ENCODE assay signal across 8 cellular contexts in genomic region chr15:82647835-82648256, GRCh38. TPM values are rescaled to one million over a fixed set of nuclear protein-coding genes. Genes with fewer than 3 reads are reported as not detected.
DNase-seq lines count a peak whose midpoint lies in the region; ATAC-seq and TF ChIP-seq lines count a peak whose summit lies in the region.

No MANE protein-coding gene starts in this region.

- H3K4me1 ChIP-seq in vagina = peaks cover 32% of the 10 kb centered on the region

- peaks cover 4% of the 10 kb centered on the region for H3K4me1 Mint-ChIP-seq in progenitor cell of endocrine pancreas (ENCODE audit: low read depth)

- TF ChIP-seq POLR2A in vagina (IDR thresholded peaks at IDR 0.05) = no peak

- DNase-seq in NCI-H2196 (lab: John Stamatoyannopoulos, UW; ENCODE audit: unreplicated experiment) (peak; percentile 33), NCI-H2196 treated with DMSO at 0.1 percent for 48 hours (lab: John Stamatoyannopoulos, UW; ENCODE audit: unreplicated experiment) (no peak), fibroblast of the aortic adventitia (ENCODE audit: low read depth) (no peak), progenitor cell of endocrine pancreas (ENCODE audit: low spot score, unreplicated experiment) (no peak), vagina (ENCODE audit: extremely low spot score in 2 of 2) (no peak)
- DNase-seq in activated CD8-positive, alpha-beta memory T cell treated with anti-CD3 and anti-CD28 coated beads for 48 hours (ENCODE audit: low read depth in 2 of 3, low spot score in 2 of 3) = peak in 2 of 3 experiments; percentile 22 to 27

- H3K27me3 Mint-ChIP-seq in progenitor cell of endocrine pancreas = peaks cover 77% of the 10 kb centered on the region

- peak overlapping the region; percentile 79 for H3K27ac ChIP-seq in vagina

- ATAC-seq in GM19397 (IDR thresholded peaks at IDR 0.05; ENCODE audit: unreplicated experiment) (no peak), GM21423 (IDR thresholded peaks at IDR 0.05; ENCODE audit: unreplicated experiment) (no peak)

- no peak overlapping the region for H3K27ac Mint-ChIP-seq in progenitor cell of endocrine pancreas

- H3K4me3 ChIP-seq in fibroblast of the aortic adventitia (ENCODE audit: low read depth, low read length) = peak overlapping the region; percentile 58
- peak overlapping the region; percentile 54 to 70 for H3K4me3 ChIP-seq in vagina

- TF ChIP-seq CTCF in fibroblast of the aortic adventitia (IDR thresholded peaks at IDR 0.05; ENCODE audit: insufficient read depth, low read length) (no peak), progenitor cell of endocrine pancreas (IDR thresholded peaks at IDR 0.05; ENCODE audit: unreplicated experiment) (no peak), vagina (IDR thresholded peaks at IDR 0.05) (no peak)

- intact Hi-C loops in vagina (cut with DNase I) = no loop called here

- H3K27me3 ChIP-seq in vagina = no peaks in the 10 kb centered on the region

- peak overlapping the region; percentile 60 for H3K4me3 Mint-ChIP-seq in progenitor cell of endocrine pancreas (ENCODE audit: low read depth)

- no peaks in the 10 kb centered on the region for H3K36me3 Mint-ChIP-seq in progenitor cell of endocrine pancreas (ENCODE audit: insufficient read depth)

- H3K36me3 ChIP-seq in vagina = no peaks in the 10 kb centered on the region

- no peaks in the 10 kb centered on the region for H3K9me3 ChIP-seq in vagina

- H3K9me3 Mint-ChIP-seq in progenitor cell of endocrine pancreas (ENCODE audit: low read depth) = no peaks in the 10 kb centered on the region

RNA-seq across cellular contexts. Expression of gene CPEB1, which starts 0.7 kb away (rescaled TPM):
- total RNA-seq in fibroblast of the aortic adventitia (ENCODE audit: low replicate concordance) (25.5 and 40.9 TPM in 2 replicates), progenitor cell of endocrine pancreas (0.60 and 0.80 TPM in 2 replicates), vagina (10.6 TPM)

Comparison
In these comparisons a context has a peak if more than half of its experiments do, and no peak if none do; other contexts are left out.
1. DNase-seq: peak in NCI-H2196 (single experiment) and activated CD8-positive, alpha-beta memory T cell treated with anti-CD3 and anti-CD28 coated beads for 48 hours (2 of 3); none in NCI-H2196 treated with DMSO at 0.1 percent for 48 hours (single experiment), fibroblast of the aortic adventitia (single experiment), progenitor cell of endocrine pancreas (single experiment) and vagina (0 of 2).